22 cellular contexts compared by ENCODE assay signal in genomic region chr1:209893751-209894150, GRCh38. TPM values are rescaled to one million over a fixed set of nuclear protein-coding genes. Genes with fewer than 3 reads are reported as not detected.
DNase-seq lines count a peak whose midpoint lies in the region; ATAC-seq, FAIRE-seq and TF ChIP-seq lines count a peak whose summit lies in the region.
"Had no signal": no experiment of that assay in that cellular context is flagged by ENCODE, and none has a peak within 500 bp of the region (broad histone marks: within the 10 kb centered on the region; RNA-seq: fewer than 3 reads in every experiment).

No MANE protein-coding gene starts in this region.

- H2AFZ ChIP-seq in GM23338 (peak overlapping the region; percentile 81), keratinocyte (ENCODE audit: control insufficient read depth, low read length) (no peak overlapping the region), trophoblast cell (ENCODE audit: insufficient read depth, low read length, poor library complexity) (no peak overlapping the region)

- H4K91ac ChIP-seq in trophoblast cell (ENCODE audit: low read depth, low read length) = no peak overlapping the region

- TF ChIP-seq POLR2A in gastroesophageal sphincter (IDR thresholded peaks at IDR 0.05) = no peak

- H3K9me1 ChIP-seq in keratinocyte (ENCODE audit: control insufficient read depth, extremely low read depth, insufficient read depth, low read length) = no peaks in the 10 kb centered on the region

- H3K9me3 Mint-ChIP-seq in GM23338 = no peaks in the 10 kb centered on the region
- H3K9me3 Mint-ChIP-seq: IgD-negative memory B cell had no signal

- H3K4me3 ChIP-seq in GM23338 (no peak overlapping the region), SJSA1 (no peak overlapping the region), keratinocyte (ENCODE audit: control insufficient read depth in 2 of 3, extremely low read depth in 1 of 3, insufficient read depth in 2 of 3, low read depth in 1 of 3, low read length in 3 of 3) (no peak overlapping the region), trophoblast cell (ENCODE audit: low read depth, low read length) (no peak overlapping the region), gastroesophageal sphincter (no peak overlapping the region)

- no peak overlapping the region for H2BK120ac ChIP-seq in trophoblast cell (ENCODE audit: insufficient read depth, low read length, poor library complexity)

- H3K27ac Mint-ChIP-seq in GM23338 = no peak overlapping the region
- H3K27ac Mint-ChIP-seq: CD4-positive, alpha-beta memory T cell had no signal

- no peak overlapping the region for H3K27ac ChIP-seq in GM23338 (ENCODE audit: low read depth)
- H3K27ac ChIP-seq in SJSA1 = no peak overlapping the region
- peak overlapping the region; percentile 94 for H3K27ac ChIP-seq in keratinocyte (ENCODE audit: control insufficient read depth, insufficient read depth, low read length)
- H3K27ac ChIP-seq in trophoblast cell (ENCODE audit: low read depth, low read length) = no peak overlapping the region
- H3K27ac ChIP-seq in gastroesophageal sphincter = no peak overlapping the region

- WGBS in trophoblast cell (ENCODE audit: extremely low coverage, insufficient coverage, insufficient read length) = no CpG with 5 or more reads among the region's 6 CpGs
- 80 to 89% methylated on average over 3 to 6 of the region's 6 CpGs for WGBS in gastroesophageal sphincter (ENCODE audit: low coverage in 1 of 2), 2 donors

- no peak overlapping the region for H4K8ac ChIP-seq in trophoblast cell (ENCODE audit: low read depth, low read length)

- DNase-seq in GM23338 (ENCODE audit: low spot score) (no peak), SJSA1 (ENCODE audit: low read depth in 1 of 2, low spot score in 2 of 2) (peak; percentile 1 to 2), keratinocyte (ENCODE audit: low read depth, low spot score) (no peak), trophoblast cell (no peak)
- DNase-seq: Caco-2; CD4-positive, alpha-beta memory T cell; DMS 273 treated with DMSO at 0.1 percent for 48 hours; DMS79 treated with DMSO at 0.1 percent for 48 hours; GOT3; HCEC 1CT; NCI-H1694 treated with DMSO at 0.1 percent for 48 hours; NCI-H2081 treated with DMSO at 0.1 percent for 48 hours; NCI-H2171 treated with DMSO at 0.1 percent for 48 hours; NCI-H526; SHP77 had no signal

- no peaks in the 10 kb centered on the region for H3K36me3 Mint-ChIP-seq in GM23338 (ENCODE audit: low read depth)
- H3K36me3 Mint-ChIP-seq: CD4-positive, alpha-beta memory T cell had no signal

- peaks cover 2% of the 10 kb centered on the region for H3K27me3 Mint-ChIP-seq in GM23338 (ENCODE audit: insufficient read depth, low read depth, poor library complexity)

- no peak for ATAC-seq in GM23338
- ATAC-seq in gastroesophageal sphincter = no peak
- no peak for ATAC-seq in GM19351 (IDR thresholded peaks at IDR 0.05; ENCODE audit: unreplicated experiment)
- ATAC-seq in HG03439 (IDR thresholded peaks at IDR 0.05; ENCODE audit: unreplicated experiment) = no peak
- ATAC-seq: SK-N-SH treated with all-trans-retinoic acid at 6 μM for 48 hours had no signal

- H3K18ac ChIP-seq in trophoblast cell (ENCODE audit: low read length) = no peak overlapping the region

- H3K9ac ChIP-seq in keratinocyte (ENCODE audit: control insufficient read depth, extremely low read depth, insufficient read depth, low read length) (no peak overlapping the region), trophoblast cell (ENCODE audit: low read length) (no peak overlapping the region)

- no peak for TF ChIP-seq EP300 in gastroesophageal sphincter (IDR thresholded peaks at IDR 0.05)

- H2BK5ac ChIP-seq in trophoblast cell (ENCODE audit: low read depth, low read length, poor library complexity) = no peak overlapping the region

- H3K36me3 ChIP-seq in GM23338 (ENCODE audit: insufficient read depth) (no peaks in the 10 kb centered on the region), SJSA1 (no peaks in the 10 kb centered on the region), keratinocyte (ENCODE audit: control insufficient read depth in 2 of 2, extremely low read depth in 1 of 2, insufficient read depth in 2 of 2, low read length in 2 of 2) (peaks cover 0 to 2% of the 10 kb centered on the region in 2 experiments), trophoblast cell (ENCODE audit: control insufficient read depth in 1 of 2, insufficient read depth in 2 of 2, low read length in 2 of 2) (no peaks in the 10 kb centered on the region), gastroesophageal sphincter (no peaks in the 10 kb centered on the region)

- H3K79me2 ChIP-seq in GM23338 (replicated peaks; ENCODE audit: insufficient read depth) (no peaks in the 10 kb centered on the region), keratinocyte (ENCODE audit: control insufficient read depth, insufficient read depth, low read length) (no peaks in the 10 kb centered on the region), trophoblast cell (ENCODE audit: control insufficient read depth, insufficient read depth, low read length, poor library complexity) (no peaks in the 10 kb centered on the region)

- peak overlapping the region; percentile 54 for H2BK12ac ChIP-seq in trophoblast cell (ENCODE audit: low read length)

- peak; percentile 17 for FAIRE-seq in keratinocyte (lab: Jason Lieb, UNC)
- FAIRE-seq: GM12891 had no signal

- no peak overlapping the region for H4K12ac ChIP-seq in trophoblast cell (ENCODE audit: low read depth, low read length)

- H3K79me1 ChIP-seq in trophoblast cell (ENCODE audit: low read length) = peaks cover 9% of the 10 kb centered on the region

- H3K23ac ChIP-seq in trophoblast cell (ENCODE audit: low read length) = no peak overlapping the region

- TF ChIP-seq CTCF in GM23338 (conservative IDR thresholded peaks at IDR 0.05; ENCODE audit: low read depth in 2 of 2) (no peak), keratinocyte (optimal IDR thresholded peaks at IDR 0.05 in 1 of 3, IDR thresholded peaks at IDR 0.05 in 1 of 3, conservative IDR thresholded peaks at IDR 0.05 in 1 of 3; ENCODE audit: extremely low read depth in 1 of 3, insufficient read depth in 2 of 3, low read length in 3 of 3) (no peak), gastroesophageal sphincter (IDR thresholded peaks at IDR 0.05) (no peak)

- H3K9me3 ChIP-seq in SJSA1 (replicated peaks) = no peaks in the 10 kb centered on the region
- H3K9me3 ChIP-seq in keratinocyte (ENCODE audit: control insufficient read depth, low read depth, low read length) = no peaks in the 10 kb centered on the region
- no peaks in the 10 kb centered on the region for H3K9me3 ChIP-seq in trophoblast cell (ENCODE audit: insufficient read depth, low read depth, low read length)
- H3K9me3 ChIP-seq in gastroesophageal sphincter = no peaks in the 10 kb centered on the region
- H3K9me3 ChIP-seq: Caco-2 had no signal

- dilution Hi-C loops in keratinocyte (cut with MboI; ENCODE audit: extremely low pct_ligation_motif_present, low sequenced_read_pairs) = no loop called here

- H3F3A ChIP-seq in GM23338 (replicated peaks; ENCODE audit: low read depth) = no peaks in the 10 kb centered on the region

- H4K20me1 ChIP-seq in GM23338 (replicated peaks; ENCODE audit: insufficient read depth) (no peaks in the 10 kb centered on the region), keratinocyte (ENCODE audit: control insufficient read depth, extremely low read depth, insufficient read depth, low read length) (no peaks in the 10 kb centered on the region)

- H3K4me1 Mint-ChIP-seq in GM23338 = peaks cover 2% of the 10 kb centered on the region; the same call in 2 of the 3 replicates
- H3K4me1 Mint-ChIP-seq: IgD-negative memory B cell had no signal

- H3K14ac ChIP-seq in trophoblast cell (ENCODE audit: low read length) = no peak overlapping the region

- H3K4me1 ChIP-seq in GM23338 (ENCODE audit: insufficient read depth) = peaks cover 3% of the 10 kb centered on the region; the same call in 1 of the 2 replicates
- peaks cover 30% of the 10 kb centered on the region for H3K4me1 ChIP-seq in SJSA1 (replicated peaks)
- H3K4me1 ChIP-seq in keratinocyte (ENCODE audit: control insufficient read depth, extremely low read depth, insufficient read depth, low read length) = peaks cover 48% of the 10 kb centered on the region
- H3K4me1 ChIP-seq in trophoblast cell (ENCODE audit: control insufficient read depth in 1 of 2, insufficient read depth in 2 of 2, low read length in 2 of 2) = peaks cover 8 to 12% of the 10 kb centered on the region in 2 experiments
- H3K4me1 ChIP-seq in gastroesophageal sphincter = no peaks in the 10 kb centered on the region
- H3K4me1 ChIP-seq: Caco-2 had no signal

- no peak overlapping the region for H3K4me2 ChIP-seq in GM23338
- no peak overlapping the region for H3K4me2 ChIP-seq in keratinocyte (ENCODE audit: control insufficient read depth, extremely low read depth, insufficient read depth, low read depth, low read length)
- H3K4me2 ChIP-seq in trophoblast cell (ENCODE audit: low read length) = no peak overlapping the region

- H3K4me3 Mint-ChIP-seq in GM23338 = no peak overlapping the region
- H3K4me3 Mint-ChIP-seq: CD4-positive, alpha-beta memory T cell; IgD-negative memory B cell had no signal

- no peak overlapping the region for H2AK5ac ChIP-seq in trophoblast cell (ENCODE audit: low read length)

- H3K9me2 ChIP-seq in GM23338 (ENCODE audit: insufficient read depth) = no peaks in the 10 kb centered on the region

- H3K4ac ChIP-seq in trophoblast cell (ENCODE audit: low read depth, low read length) = no peak overlapping the region

- H3K27me3 ChIP-seq in GM23338 (ENCODE audit: insufficient read depth) (peaks cover 10% of the 10 kb centered on the region), SJSA1 (replicated peaks) (no peaks in the 10 kb centered on the region), keratinocyte (ENCODE audit: control insufficient read depth, extremely low read depth, insufficient read depth, low read length) (no peaks in the 10 kb centered on the region), trophoblast cell (ENCODE audit: insufficient read depth, low read length) (no peaks in the 10 kb centered on the region), gastroesophageal sphincter (peaks cover 3% of the 10 kb centered on the region)

TF ChIP-seq in GM23338, 12 proteins besides CTCF, POLR2A, EP300 and RAD21 (continues in another document):
- TF ChIP-seq NANOG (IDR thresholded peaks at IDR 0.05; ENCODE audit: borderline replicate concordance) = no peak
- TF ChIP-seq ZNF114 (CRISPR knock-in tag; IDR thresholded peaks at IDR 0.05) = no peak
- TF ChIP-seq EZH2 (IDR thresholded peaks at IDR 0.05; ENCODE audit: low read depth, unreplicated experiment) = no peak

RNA-seq across cellular contexts. Expression of gene SYT14, which starts 44.3 kb away (rescaled TPM):
- 19.4 and 22.4 TPM in 2 replicates for total RNA-seq in GM23338 (2014; rRNA removed; shearing (Covaris generic))
- 4.5 and 5.2 TPM in 2 replicates for polyA plus RNA-seq in GM23338 (2016; fragmentation: Nextera tagmentation; extraction: Ambion mirVana)
- 1.00 and 1.3 TPM in 2 replicates for total RNA-seq in SJSA1 (2014; rRNA removed; shearing (Covaris generic))
- 4.6 to 10.6 TPM (median 8.3 TPM) in 3 replicates for polyA plus RNA-seq in keratinocyte
- polyA plus RNA-seq in keratinocyte (2011; ENCODE audit: low read depth) = 2.1 TPM
- polyA plus RNA-seq in keratinocyte (2011; cell fraction: cytosol; rRNA removed) = 3.3 and 7.0 TPM in 2 replicates
- polyA plus RNA-seq in keratinocyte (2011; cell fraction: nucleus; rRNA removed) = 12.1 and 13.3 TPM in 2 replicates
- polyA plus RNA-seq in keratinocyte (2012; ENCODE audit: low replicate concordance) = 1.6 and 3.3 TPM in 2 replicates
- polyA minus RNA-seq in keratinocyte = 5.8 to 26.0 TPM (median 25.0 TPM) in 3 replicates
- polyA minus RNA-seq in keratinocyte (2011; cell fraction: cytosol; rRNA and poly(A)+ RNA removed) = 14.2 TPM
- polyA minus RNA-seq in keratinocyte (2011; cell fraction: nucleus; rRNA and poly(A)+ RNA removed) = 25.2 and 59.9 TPM in 2 replicates
- 0.31 TPM in 2 replicates for polyA plus RNA-seq in trophoblast cell (2013)
- total RNA-seq in gastroesophageal sphincter = under 1 TPM in 2 of 4 donors, not detected in 2; under 0.01 to 0.27 TPM
- total RNA-seq: CD4-positive, alpha-beta memory T cell; OCI-LY7 had no signal
- polyA plus RNA-seq: CD4-positive, alpha-beta memory T cell; IgD-negative memory B cell had no signal

Comparison
In these comparisons a context has a peak if more than half of its experiments do, and no peak if none do; other contexts are left out.
1. DNase-seq: peak in SJSA1 (2 of 2); none in GM23338 (single experiment), keratinocyte (single experiment) and trophoblast cell (0 of 2).